Comparison of ENCODE assay signal across 26 cellular contexts in genomic region chr2:35365859-35366258, GRCh38.
DNase-seq lines count a peak whose midpoint lies in the region; ATAC-seq and TF ChIP-seq lines count a peak whose summit lies in the region.
"Had no signal": no experiment of that assay in that cellular context is flagged by ENCODE, and none has a peak within 500 bp of the region (broad histone marks: within the 10 kb centered on the region; RNA-seq: fewer than 3 reads in every experiment).

No MANE protein-coding gene starts in this region.

- no peaks in the 10 kb centered on the region for H3K36me3 ChIP-seq in SK-N-SH (replicated peaks in 1 of 2; ENCODE audit: control insufficient read depth in 1 of 2, insufficient read depth in 2 of 2, low read length in 1 of 2)
- H3K36me3 ChIP-seq: heart left ventricle, SJSA1, WERI-Rb-1 had no signal

- no peaks in the 10 kb centered on the region for H3F3A ChIP-seq in SK-N-SH (replicated peaks; ENCODE audit: insufficient read depth)

- H3K79me2 ChIP-seq in SK-N-SH (ENCODE audit: insufficient read depth), result no peaks in the 10 kb centered on the region

- no peaks in the 10 kb centered on the region for H3K9me3 ChIP-seq in SK-N-SH

- H3K4me3 Mint-ChIP-seq in osteocyte (ENCODE audit: unreplicated experiment), result no peak overlapping the region
- H3K4me3 Mint-ChIP-seq: activated CD4-positive, alpha-beta T cell treated with anti-CD3 and anti-CD28 coated beads, Interleukin-2, amount 10 ng/mL, durations not matched to agents 7 days and 5 days; activated naive CD4-positive, alpha-beta T cell treated with anti-CD3 and anti-CD28 coated beads for 36 hours; B cell; H9 had no signal

- POLR2A ChIA-PET in SK-N-SH (lab: Yijun Ruan, JAX), result no interaction called here

- no peak for ATAC-seq in SK-N-SH treated with all-trans-retinoic acid at 6 μM for 48 hours
- ATAC-seq in HG02642 (IDR thresholded peaks at IDR 0.05; ENCODE audit: poor library complexity, unreplicated experiment), result no peak
- ATAC-seq: heart left ventricle, left colon, Panc1 had no signal

- no peaks in the 10 kb centered on the region; the same call in 1 of the 2 replicates for H3K9me2 ChIP-seq in SK-N-SH

- TF ChIP-seq CTCF in SK-N-SH (IDR thresholded peaks at IDR 0.05), result peak; percentile 33; the same call in 1 of the 2 replicates
- TF ChIP-seq CTCF in VCaP (conservative IDR thresholded peaks at IDR 0.05), result 0 out of 2 replicates have a peak, but pooled peaks have one; percentile 28
- TF ChIP-seq CTCF in osteocyte (IDR thresholded peaks at IDR 0.05), result peak; percentile 24

- peaks cover 10% of the 10 kb centered on the region for H3K4me1 Mint-ChIP-seq in osteocyte (ENCODE audit: unreplicated experiment)
- H3K4me1 Mint-ChIP-seq: activated CD4-positive, alpha-beta T cell treated with anti-CD3 and anti-CD28 coated beads, Interleukin-2, amount 10 ng/mL, durations not matched to agents 7 days and 5 days; B cell; naive B cell had no signal

- H3K9ac ChIP-seq in SK-N-SH, result no peak overlapping the region

- H2AFZ ChIP-seq in SK-N-SH (ENCODE audit: low read depth), result no peak overlapping the region

- H3K36me3 Mint-ChIP-seq in osteocyte (ENCODE audit: unreplicated experiment), result no peaks in the 10 kb centered on the region
- H3K36me3 Mint-ChIP-seq: naive B cell had no signal

- H3K4me1 ChIP-seq in SK-N-SH (ENCODE audit: control insufficient read depth in 1 of 2, insufficient read depth in 2 of 2, low read depth in 1 of 2, low read length in 1 of 2), result no peaks in the 10 kb centered on the region
- H3K4me1 ChIP-seq: heart left ventricle, SJSA1 had no signal

- H3K27ac ChIP-seq in SK-N-SH (ENCODE audit: low read depth in 2 of 2, low read length in 1 of 2) (no peak overlapping the region), VCaP (no peak overlapping the region)
- H3K27ac ChIP-seq: heart left ventricle, SJSA1, WERI-Rb-1 had no signal

- H3K4me3 ChIP-seq in SK-N-SH (ENCODE audit: low read depth in 2 of 2, low read length in 1 of 2), result no peak overlapping the region
- H3K4me3 ChIP-seq: heart left ventricle, SJSA1 had no signal

- no peaks in the 10 kb centered on the region for H3K27me3 ChIP-seq in SK-N-SH (ENCODE audit: insufficient read depth)
- H3K27me3 ChIP-seq: heart left ventricle, SJSA1 had no signal

- no peak overlapping the region for H3K27ac Mint-ChIP-seq in osteocyte (ENCODE audit: unreplicated experiment)
- H3K27ac Mint-ChIP-seq: activated CD4-positive, alpha-beta T cell treated with anti-CD3 and anti-CD28 coated beads, Interleukin-2, amount 10 ng/mL, durations not matched to agents 7 days and 5 days; activated naive CD4-positive, alpha-beta T cell treated with anti-CD3 and anti-CD28 coated beads for 36 hours; B cell; H9; naive B cell had no signal

- no peak overlapping the region for H3K4me2 ChIP-seq in SK-N-SH

- CTCF ChIA-PET in SK-N-SH (lab: Yijun Ruan, JAX), result interaction anchor here (2.4 kb wide), 1 partner anchor 45 kb away, joined by 5 read pairs; no protein-coding TSS in a partner anchor

- TF ChIP-seq RAD21 in SK-N-SH (IDR thresholded peaks at IDR 0.05; ENCODE audit: low read length), result no peak

- peaks cover 4% of the 10 kb centered on the region for H3K9me3 Mint-ChIP-seq in osteocyte (ENCODE audit: unreplicated experiment)
- H3K9me3 Mint-ChIP-seq: activated CD4-positive, alpha-beta T cell treated with anti-CD3 and anti-CD28 coated beads, Interleukin-2, amount 10 ng/mL, durations not matched to agents 7 days and 5 days; activated naive CD4-positive, alpha-beta T cell treated with anti-CD3 and anti-CD28 coated beads for 36 hours had no signal

- peaks cover 9% of the 10 kb centered on the region for H3K27me3 Mint-ChIP-seq in osteocyte (ENCODE audit: unreplicated experiment)
- H3K27me3 Mint-ChIP-seq: activated CD4-positive, alpha-beta T cell treated with anti-CD3 and anti-CD28 coated beads, Interleukin-2, amount 10 ng/mL, durations not matched to agents 7 days and 5 days; B cell; naive B cell had no signal

- DNase-seq in SK-N-SH (peak; percentile 5), LHCN-M2 (ENCODE audit: low read depth) (peak; percentile 3), osteocyte (ENCODE audit: extremely low spot score, unreplicated experiment) (no peak), erythroblast (lab: John Stamatoyannopoulos, UW) (no peak)
- DNase-seq in activated effector memory CD4-positive, alpha-beta T cell treated with Interleukin-2 at 50 U/mL for 16 hours, result no peak
- DNase-seq: 8988T; activated CD4-positive, alpha-beta T cell treated with anti-CD3 and anti-CD28 coated beads, Interleukin-2, amount 10 ng/mL, durations not matched to agents 7 days and 5 days; activated naive CD4-positive, alpha-beta T cell treated with anti-CD3 and anti-CD28 coated beads for 36 hours; activated T-cell treated with anti-CD3 and anti-CD28 coated beads, Interleukin-2, amount 50 U/mL, for 48 hours; H9; heart left ventricle; left colon; naive B cell; NCI-H146; NCI-H524; NK-92 treated with Interleukin-12 subunit alpha and Interleukin-12 subunit beta, amount 100 ng/mL, for 24 hours; small intestine; stimulated activated CD4-positive, alpha-beta T cell treated with anti-CD3 and anti-CD28 coated beads, Interleukin-1b, Interleukin-23, amount 100 ng/mL, for 48 hours; T-helper 2 cell; WERI-Rb-1 had no signal

- no peaks in the 10 kb centered on the region for H4K20me1 ChIP-seq in SK-N-SH (ENCODE audit: insufficient read depth)

- WGBS in SK-N-SH (ENCODE audit: low lambda C conversion rate), result 0% methylated on average over 2 of the region's 2 CpGs

- no peak for TF ChIP-seq POLR2A in erythroblast (IDR thresholded peaks at IDR 0.05; ENCODE audit: low read length)

- TF ChIP-seq EP300 in SK-N-SH (IDR thresholded peaks at IDR 0.05; ENCODE audit: borderline replicate concordance in 1 of 2, low read depth in 1 of 2, low read length in 1 of 2), result no peak

TF ChIP-seq in SK-N-SH, 30 proteins besides CTCF, POLR2A, EP300 and RAD21 (continues in another document):
- TF ChIP-seq SIN3A (IDR thresholded peaks at IDR 0.05; ENCODE audit: borderline replicate concordance, low read depth, low read length), result no peak
- TF ChIP-seq GABPA (IDR thresholded peaks at IDR 0.05; ENCODE audit: low read depth), result no peak
- TF ChIP-seq REST (IDR thresholded peaks at IDR 0.05; ENCODE audit: low read depth, low read length), result no peak

TF ChIP-seq in SK-N-SH treated with all-trans-retinoic acid at 6 μM for 48 hours, 23 proteins besides CTCF, POLR2A, EP300 and RAD21:
- TF ChIP-seq ARNTL (CRISPR knock-in tag; IDR thresholded peaks at IDR 0.05; ENCODE audit: borderline replicate concordance, low read depth), result no peak
- TF ChIP-seq ISL1 (CRISPR knock-in tag; IDR thresholded peaks at IDR 0.05), result no peak

Comparison
In these comparisons a context has a peak if more than half of its experiments do, and no peak if none do; other contexts are left out.
1. DNase-seq: peak in SK-N-SH (single experiment) and LHCN-M2 (single experiment); none in osteocyte (single experiment), erythroblast (0 of 2) and activated effector memory CD4-positive, alpha-beta T cell treated with Interleukin-2 at 50 U/mL for 16 hours (single experiment).
2. Peak in every context shown above with its lines, with median percentiles within 50 percentile points of each other: CTCF ChIP-seq.